1 cellular context compared by ENCODE assay signal in the genomic region with DNA sequence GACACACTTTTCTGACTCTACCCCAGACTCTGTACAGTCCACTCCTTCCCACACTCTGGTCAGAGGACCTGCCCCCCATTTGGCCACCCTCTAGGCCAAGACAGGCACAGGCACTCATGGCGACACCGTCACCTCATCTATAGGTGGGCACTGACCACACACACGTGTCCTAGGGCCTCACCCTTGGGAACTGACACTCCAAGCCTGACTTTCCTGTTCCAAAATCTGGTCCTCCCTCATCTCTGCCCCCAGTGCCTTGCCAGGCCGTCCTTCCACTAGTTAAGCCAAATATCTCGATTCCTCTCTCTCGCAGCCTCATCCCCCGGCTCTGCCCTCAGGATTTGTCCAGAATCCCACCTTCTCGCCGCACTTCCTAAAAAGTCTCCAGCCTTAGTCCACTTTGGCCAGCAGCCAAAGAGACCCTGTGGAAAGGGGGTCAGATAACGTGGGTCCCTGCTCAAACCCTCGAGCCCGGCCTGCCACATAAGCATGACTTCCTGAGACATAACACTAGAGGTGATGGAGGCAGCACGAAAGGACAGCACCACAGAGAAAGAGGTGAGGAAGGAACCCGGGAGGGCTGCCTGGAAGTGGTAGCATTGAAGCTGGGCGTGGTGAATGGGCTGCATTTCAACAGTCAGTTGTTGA.
A peak's percentile ranks its signal among the peaks of the same experiment; 100 is the strongest.
TF ChIP-seq lines count a peak whose summit lies in the region.

No MANE protein-coding gene starts in this region.

TF ChIP-seq in K562, 482 proteins besides CTCF, POLR2A, EP300 and RAD21:
- TF ChIP-seq ZFP36 (IDR thresholded peaks at IDR 0.05; ENCODE audit: low read depth, low read length, partially characterized antibody), result peak; percentile 84
- TF ChIP-seq, protein P1, sequence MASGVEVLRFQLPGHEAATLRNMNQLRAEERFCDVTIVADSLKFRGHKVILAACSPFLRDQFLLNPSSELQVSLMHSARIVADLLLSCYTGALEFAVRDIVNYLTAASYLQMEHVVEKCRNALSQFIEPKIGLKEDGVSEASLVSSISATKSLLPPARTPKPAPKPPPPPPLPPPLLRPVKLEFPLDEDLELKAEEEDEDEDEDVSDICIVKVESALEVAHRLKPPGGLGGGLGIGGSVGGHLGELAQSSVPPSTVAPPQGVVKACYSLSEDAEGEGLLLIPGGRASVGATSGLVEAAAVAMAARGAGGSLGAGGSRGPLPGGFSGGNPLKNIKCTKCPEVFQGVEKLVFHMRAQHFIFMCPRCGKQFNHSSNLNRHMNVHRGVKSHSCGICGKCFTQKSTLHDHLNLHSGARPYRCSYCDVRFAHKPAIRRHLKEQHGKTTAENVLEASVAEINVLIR (CRISPR knock-in tag; IDR thresholded peaks at IDR 0.05), result no peak
- peak; percentile 34; the same call in 1 of the 2 replicates for TF ChIP-seq NFIC (IDR thresholded peaks at IDR 0.05)
